Comparison of ENCODE assay signal across 11 cellular contexts in the genomic region with DNA sequence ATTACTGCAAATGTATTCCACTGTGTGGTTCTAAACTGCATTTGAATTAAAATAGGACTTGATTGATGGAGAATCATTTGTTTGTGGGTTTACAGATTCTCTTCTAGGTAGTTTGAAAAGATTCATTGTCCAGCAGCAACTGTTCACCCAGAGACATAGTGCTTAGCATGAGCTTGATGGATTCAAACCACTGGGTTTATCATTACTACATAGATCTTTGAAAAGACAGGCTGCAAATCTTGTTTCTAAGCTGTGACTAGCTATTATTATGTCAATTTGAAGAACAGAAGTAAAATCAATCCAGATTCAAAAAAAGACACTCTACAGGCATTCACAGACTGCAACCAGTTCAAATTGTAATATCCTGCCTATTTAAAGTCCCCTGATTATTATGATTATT. TPM values are rescaled to one million over a fixed set of nuclear protein-coding genes. Genes with fewer than 3 reads are reported as not detected.
A peak's percentile ranks its signal among the peaks of the same experiment; 100 is the strongest.
DNase-seq lines count a peak whose midpoint lies in the region; ATAC-seq and TF ChIP-seq lines count a peak whose summit lies in the region.
"Had no signal": no experiment of that assay in that cellular context is flagged by ENCODE, and none has a peak within 500 bp of the region (broad histone marks: within the 10 kb centered on the region; RNA-seq: fewer than 3 reads in every experiment).

No MANE protein-coding gene starts in this region.

- no peaks in the 10 kb centered on the region for H3K9me3 ChIP-seq in tibial artery

- intact Hi-C loops in tibial artery (cut with DNase I; ENCODE audit: low total_unique reads) = no loop called here

- no peak for TF ChIP-seq CTCF in mesothelial cell of epicardium (IDR thresholded peaks at IDR 0.05; ENCODE audit: unreplicated experiment)
- no peak for TF ChIP-seq CTCF in tibial artery (IDR thresholded peaks at IDR 0.05)

- no peaks in the 10 kb centered on the region for H3K36me3 ChIP-seq in tibial artery

- H3K4me3 ChIP-seq in tibial artery = no peak overlapping the region

- peaks cover 92% of the 10 kb centered on the region for H3K4me1 Mint-ChIP-seq in activated naive CD4-positive, alpha-beta T cell treated with anti-CD3 and anti-CD28 coated beads, Interleukin-2, amount 50 U/mL, for 24 hours
- peaks cover 77% of the 10 kb centered on the region for H3K4me1 Mint-ChIP-seq in activated CD4-positive, alpha-beta memory T cell treated with anti-CD3 and anti-CD28 coated beads, Interleukin-2, amount 10 ng/mL, durations not matched to agents 7 days and 5 days
- peaks cover 22% of the 10 kb centered on the region for H3K4me1 Mint-ChIP-seq in mesothelial cell of epicardium

- no peaks in the 10 kb centered on the region for H3K27me3 ChIP-seq in tibial artery

- CTCF ChIA-PET in activated CD4-positive, alpha-beta memory T cell treated with anti-CD3 and anti-CD28 coated beads, Interleukin-2, amount 10 ng/mL, durations not matched to agents 7 days and 5 days (lab: Charles Lee) = interaction anchor here (2.0 kb wide), 1 partner anchor 10 kb away, joined by 9 read pairs; no protein-coding TSS in a partner anchor

- H3K4me1 ChIP-seq in tibial artery = peaks cover 0 to 100% (median 76%) of the 10 kb centered on the region in 4 donors

- no peak for DNase-seq in activated naive CD4-positive, alpha-beta T cell (lab: John Stamatoyannopoulos, UW)
- DNase-seq in activated CD4-positive, alpha-beta memory T cell treated with anti-CD3 and anti-CD28 coated beads, Interleukin-2, amount 10 ng/mL, durations not matched to agents 7 days and 5 days = no peak
- DNase-seq in mesothelial cell of epicardium (ENCODE audit: low spot score in 2 of 2, unreplicated experiment in 2 of 2) (no peak), tibial artery (no peak), DMS79 treated with DMSO at 0.1 percent for 48 hours (lab: John Stamatoyannopoulos, UW) (no peak), iPS-NIHi7 (ENCODE audit: extremely low spot score) (no peak)
- DNase-seq: stimulated activated CD4-positive, alpha-beta T cell treated with anti-CD3 and anti-CD28 coated beads, Interleukin-4, amount 100 ng/mL, for 1 hour had no signal

- H3K27ac Mint-ChIP-seq in activated naive CD4-positive, alpha-beta T cell treated with anti-CD3 and anti-CD28 coated beads, Interleukin-2, amount 50 U/mL, for 24 hours = peak overlapping the region; percentile 36
- H3K27ac Mint-ChIP-seq in activated CD4-positive, alpha-beta memory T cell treated with anti-CD3 and anti-CD28 coated beads, Interleukin-2, amount 10 ng/mL, durations not matched to agents 7 days and 5 days = peak overlapping the region; percentile 30
- peak overlapping the region; percentile 37 for H3K27ac Mint-ChIP-seq in mesothelial cell of epicardium
- H3K27ac Mint-ChIP-seq: T-helper 2 cell treated with Interferon-gamma antibody and Interleukin-4, amounts not matched to agents 5 μg/mL and 100 μg/mL, for 36 hours had no signal

- H3K4me3 Mint-ChIP-seq in activated naive CD4-positive, alpha-beta T cell treated with anti-CD3 and anti-CD28 coated beads, Interleukin-2, amount 50 U/mL, for 24 hours = peak overlapping the region; percentile 41
- no peak overlapping the region for H3K4me3 Mint-ChIP-seq in activated CD4-positive, alpha-beta memory T cell treated with anti-CD3 and anti-CD28 coated beads, Interleukin-2, amount 10 ng/mL, durations not matched to agents 7 days and 5 days
- no peak overlapping the region for H3K4me3 Mint-ChIP-seq in mesothelial cell of epicardium
- H3K4me3 Mint-ChIP-seq: T-helper 2 cell treated with Interferon-gamma antibody and Interleukin-4, amounts not matched to agents 5 μg/mL and 100 μg/mL, for 36 hours had no signal

- peak overlapping the region; percentile 71 to 75 for H3K27ac ChIP-seq in tibial artery

- no peaks in the 10 kb centered on the region for H3K9me3 Mint-ChIP-seq in activated naive CD4-positive, alpha-beta T cell treated with anti-CD3 and anti-CD28 coated beads, Interleukin-2, amount 50 U/mL, for 24 hours
- no peaks in the 10 kb centered on the region for H3K9me3 Mint-ChIP-seq in activated CD4-positive, alpha-beta memory T cell treated with anti-CD3 and anti-CD28 coated beads, Interleukin-2, amount 10 ng/mL, durations not matched to agents 7 days and 5 days
- no peaks in the 10 kb centered on the region for H3K9me3 Mint-ChIP-seq in mesothelial cell of epicardium
- H3K9me3 Mint-ChIP-seq: T-helper 2 cell treated with Interferon-gamma antibody and Interleukin-4, amounts not matched to agents 5 μg/mL and 100 μg/mL, for 36 hours had no signal

- ATAC-seq in GM18873 (IDR thresholded peaks at IDR 0.05; ENCODE audit: low FRiP score, unreplicated experiment) = no peak
- ATAC-seq: esophagus mucosa had no signal

- POLR2A ChIA-PET in activated CD4-positive, alpha-beta memory T cell treated with anti-CD3 and anti-CD28 coated beads, Interleukin-2, amount 10 ng/mL, durations not matched to agents 7 days and 5 days (lab: Charles Lee) = interaction anchor here (0.8 to 3.6 kb wide), 7 partner anchors 9 to 119 kb away, joined by 3 to 14 read pairs (median 4); partner anchors contain the start of gene MBNL1

- no peaks in the 10 kb centered on the region for H3K27me3 Mint-ChIP-seq in activated naive CD4-positive, alpha-beta T cell treated with anti-CD3 and anti-CD28 coated beads, Interleukin-2, amount 50 U/mL, for 24 hours
- no peaks in the 10 kb centered on the region for H3K27me3 Mint-ChIP-seq in activated CD4-positive, alpha-beta memory T cell treated with anti-CD3 and anti-CD28 coated beads, Interleukin-2, amount 10 ng/mL, durations not matched to agents 7 days and 5 days
- no peaks in the 10 kb centered on the region for H3K27me3 Mint-ChIP-seq in mesothelial cell of epicardium (ENCODE audit: low read depth)

- peaks cover 11% of the 10 kb centered on the region for H3K36me3 Mint-ChIP-seq in activated naive CD4-positive, alpha-beta T cell treated with anti-CD3 and anti-CD28 coated beads, Interleukin-2, amount 50 U/mL, for 24 hours
- H3K36me3 Mint-ChIP-seq in activated CD4-positive, alpha-beta memory T cell treated with anti-CD3 and anti-CD28 coated beads, Interleukin-2, amount 10 ng/mL, durations not matched to agents 7 days and 5 days (ENCODE audit: low read depth) = peaks cover 53% of the 10 kb centered on the region
- peaks cover 6% of the 10 kb centered on the region for H3K36me3 Mint-ChIP-seq in mesothelial cell of epicardium

RNA-seq across cellular contexts. Expression of gene MBNL1, which starts 49.8 kb away (rescaled TPM):
- 100 to 1,000 TPM; 289 to 305 TPM for total RNA-seq in activated CD4-positive, alpha-beta memory T cell treated with anti-CD3 and anti-CD28 coated beads, Interleukin-2, amount 10 ng/mL, durations not matched to agents 7 days and 5 days
- 67.8 to 74.8 TPM (median 72.9 TPM) in 3 replicates for total RNA-seq in mesothelial cell of epicardium
